Comparison of ENCODE assay signal across 23 cellular contexts in genomic region chr2:35714883-35715282, GRCh38.
"Had no signal": no experiment of that assay in that cellular context is flagged by ENCODE, and none has a peak within 500 bp of the region (broad histone marks: within the 10 kb centered on the region; RNA-seq: fewer than 3 reads in every experiment).

No MANE protein-coding gene starts in this region.

- H3K4me3 ChIP-seq: colonic mucosa, hepatocyte, lung, prostate gland, skin epidermis, stomach, thoracic aorta had no signal

- FAIRE-seq: endothelial cell of umbilical vein had no signal

- DNase-seq: colonic mucosa; dermis blood vessel endothelial cell; effector CD4-positive, alpha-beta T cell; endodermal cell; erythroblast; foreskin melanocyte; head of caudate nucleus; left colon; left ventricle myocardium superior; naive thymus-derived CD4-positive, alpha-beta T cell; nephron progenitor cell; stimulated activated CD4-positive, alpha-beta T cell treated with anti-CD3 and anti-CD28 coated beads, Interleukin-2, amount 100 ng/mL, for 24 hours; stimulated activated CD4-positive, alpha-beta T cell treated with anti-CD3 and anti-CD28 coated beads, Interleukin-4, amount 100 ng/mL, for 4 hours; stimulated activated naive CD4-positive, alpha-beta T cell; stomach; substantia nigra; trophoblast cell had no signal
